17 cellular contexts compared by ENCODE assay signal in genomic region chr14:29953501-29953900, GRCh38. TPM values are rescaled to one million over a fixed set of nuclear protein-coding genes. Genes with fewer than 3 reads are reported as not detected.
"Had no signal": no experiment of that assay in that cellular context is flagged by ENCODE, and none has a peak within 500 bp of the region (broad histone marks: within the 10 kb centered on the region; RNA-seq: fewer than 3 reads in every experiment).

No MANE protein-coding gene starts in this region.

- H3K27ac ChIP-seq: right atrium auricular region, transverse colon, vagina had no signal

- H3K4me3 ChIP-seq: lung, right atrium auricular region, transverse colon, vagina had no signal

- H3K27me3 ChIP-seq: right atrium auricular region, transverse colon, vagina had no signal

- FAIRE-seq: small intestine had no signal

- H3K9me3 ChIP-seq: transverse colon, vagina had no signal

- H3K36me3 ChIP-seq: right atrium auricular region, transverse colon, vagina had no signal

- ATAC-seq: activated CD4-positive, CD25-positive, alpha-beta regulatory T cell treated with anti-CD3 and anti-CD28 coated beads, Interleukin-2, amount 50 U/mL, for 24 hours; effector memory CD8-positive, alpha-beta T cell; naive thymus-derived CD8-positive, alpha-beta T cell had no signal

- H3K4me1 ChIP-seq: right atrium auricular region, transverse colon, vagina had no signal

- DNase-seq: activated CD4-positive, alpha-beta T cell treated with anti-CD3 and anti-CD28 coated beads, Interleukin-2, amount 50 U/mL, for 1 hour; activated naive CD4-positive, alpha-beta T cell treated with anti-CD3 and anti-CD28 coated beads, Interleukin-2, amount 10 ng/mL, durations not matched to agents 7 days and 5 days; dermis blood vessel endothelial cell; effector memory CD8-positive, alpha-beta T cell; islet precursor cell; naive thymus-derived CD8-positive, alpha-beta T cell; small intestine; stimulated activated CD4-positive, alpha-beta T cell treated with anti-CD3 and anti-CD28 coated beads, Interleukin-4, amount 100 ng/mL, for 24 hours; stimulated activated naive CD4-positive, alpha-beta T cell; substantia nigra; transverse colon had no signal

RNA-seq across cellular contexts. Expression of gene PRKD1, which starts 25.9 kb away (rescaled TPM):
- total RNA-seq: activated CD8-positive, alpha-beta memory T cell treated with anti-CD3 and anti-CD28 coated beads for 36 hours; mononuclear cell; naive thymus-derived CD8-positive, alpha-beta T cell had no signal
- polyA plus RNA-seq: naive thymus-derived CD8-positive, alpha-beta T cell had no signal
